12 cellular contexts compared by ENCODE assay signal in the genomic region with DNA sequence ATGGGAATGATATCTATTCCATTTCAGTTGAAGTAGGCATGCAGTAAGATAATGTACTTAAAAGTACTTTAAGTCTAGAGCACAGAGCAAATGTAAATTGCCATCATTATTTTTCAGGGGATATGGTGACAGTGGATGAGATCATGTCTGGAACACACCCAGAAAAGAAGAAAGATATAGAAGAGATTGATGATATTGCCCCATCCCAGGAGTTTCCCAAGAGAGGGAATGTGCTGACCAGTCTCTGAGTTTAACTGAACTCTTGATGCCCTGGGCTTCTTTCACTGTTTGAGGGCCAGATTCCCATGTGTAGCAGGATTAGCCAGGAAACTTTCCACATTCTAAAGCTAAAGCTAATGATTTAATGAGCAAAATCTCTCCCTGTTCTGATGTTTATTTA.
DNase-seq lines count a peak whose midpoint lies in the region; TF ChIP-seq lines count a peak whose summit lies in the region.
"Had no signal": no experiment of that assay in that cellular context is flagged by ENCODE, and none has a peak within 500 bp of the region (broad histone marks: within the 10 kb centered on the region; RNA-seq: fewer than 3 reads in every experiment).

No MANE protein-coding gene starts in this region.

- TF ChIP-seq CTCF in mesothelial cell of epicardium (IDR thresholded peaks at IDR 0.05; ENCODE audit: unreplicated experiment) (no peak), lower leg skin (IDR thresholded peaks at IDR 0.05) (no peak)

- TF ChIP-seq POLR2A in lower leg skin (IDR thresholded peaks at IDR 0.05), result no peak

- peaks cover 4% of the 10 kb centered on the region for H3K36me3 Mint-ChIP-seq in mesothelial cell of epicardium

- H3K4me1 Mint-ChIP-seq in mesothelial cell of epicardium, result peaks cover 53% of the 10 kb centered on the region

- H3K9me3 Mint-ChIP-seq in mesothelial cell of epicardium, result no peaks in the 10 kb centered on the region

- intact Hi-C loops in lower leg skin (cut with DNase I; ENCODE audit: low total_unique reads), result no loop called here

- no peaks in the 10 kb centered on the region for H3K27me3 Mint-ChIP-seq in mesothelial cell of epicardium (ENCODE audit: low read depth)

- peak overlapping the region; percentile 78 for H3K27ac Mint-ChIP-seq in mesothelial cell of epicardium

- H3K4me3 ChIP-seq in lower leg skin (ENCODE audit: low read depth, poor library complexity, severe bottlenecking), result no peak overlapping the region
- H3K4me3 ChIP-seq: esophagus squamous epithelium had no signal

- H3K4me3 Mint-ChIP-seq in mesothelial cell of epicardium, result no peak overlapping the region
- H3K4me3 Mint-ChIP-seq: nephron progenitor cell had no signal

- DNase-seq in EL (peak; percentile 84), NCI-H2029 treated with DMSO at 0.1 percent for 48 hours (lab: John Stamatoyannopoulos, UW) (peak; percentile 22), dermis microvascular lymphatic vessel endothelial cell (ENCODE audit: low read depth in 2 of 2) (peak; percentile 15 to 25), mesothelial cell of epicardium (ENCODE audit: low spot score in 2 of 2, unreplicated experiment in 2 of 2) (no peak), NCI-H187 treated with DMSO at 0.1 percent for 48 hours (lab: John Stamatoyannopoulos, UW) (no peak), DMS153 treated with DMSO at 0.1 percent for 48 hours (lab: John Stamatoyannopoulos, UW; ENCODE audit: unreplicated experiment) (no peak), lower leg skin (ENCODE audit: low spot score in 2 of 2) (no peak)
- DNase-seq in activated naive CD4-positive, alpha-beta T cell (lab: John Stamatoyannopoulos, UW), result no peak
- DNase-seq: central memory CD4-positive, alpha-beta T cell; esophagus squamous epithelium; Karpas-422; nephron progenitor cell had no signal

Comparison
In these comparisons a context has a peak if more than half of its experiments do, and no peak if none do; other contexts are left out.
1. DNase-seq: peak in EL (single experiment), NCI-H2029 treated with DMSO at 0.1 percent for 48 hours (single experiment) and dermis microvascular lymphatic vessel endothelial cell (2 of 2); none in mesothelial cell of epicardium (0 of 2), NCI-H187 treated with DMSO at 0.1 percent for 48 hours (single experiment), DMS153 treated with DMSO at 0.1 percent for 48 hours (single experiment), activated naive CD4-positive, alpha-beta T cell (0 of 4) and lower leg skin (0 of 2).